In genomic region chr4:142379277-142380051, GRCh38 we compare ENCODE assay signal across 9 cellular contexts.
A peak's percentile ranks its signal among the peaks of the same experiment; 100 is the strongest.
DNase-seq lines count a peak whose midpoint lies in the region; ATAC-seq and TF ChIP-seq lines count a peak whose summit lies in the region.
"Had no signal": no experiment of that assay in that cellular context is flagged by ENCODE, and none has a peak within 500 bp of the region (broad histone marks: within the 10 kb centered on the region; RNA-seq: fewer than 3 reads in every experiment).

No MANE protein-coding gene starts in this region.

- DNase-seq in AG10803 (ENCODE audit: low read depth) (peak; percentile 98), HT-29 (ENCODE audit: low spot score) (peak; percentile 16), brain microvascular endothelial cell (peak; percentile 53), mesothelial cell of epicardium (ENCODE audit: low spot score in 2 of 2, unreplicated experiment in 2 of 2) (no peak), GDM1 (lab: John Stamatoyannopoulos, UW) (no peak), dorsolateral prefrontal cortex (no peak), pons (ENCODE audit: low spot score) (no peak)

- peaks cover 1% of the 10 kb centered on the region for H3K36me3 Mint-ChIP-seq in mesothelial cell of epicardium

- peak overlapping the region; percentile 57 for H3K27ac ChIP-seq in brain microvascular endothelial cell
- H3K27ac ChIP-seq in dorsolateral prefrontal cortex = peak overlapping the region in 4 of 59 donors; percentile 7 to 36 (median 12)
- H3K27ac ChIP-seq: parathyroid adenoma had no signal

- H3K4me3 ChIP-seq in AG10803 (ENCODE audit: low read length) (no peak overlapping the region), brain microvascular endothelial cell (ENCODE audit: low read depth, low read length) (no peak overlapping the region), dorsolateral prefrontal cortex (no peak overlapping the region)

- in situ Hi-C loops in brain microvascular endothelial cell (cut with HindIII; ENCODE audit: low pct_ligation_motif_present, low sequenced_read_pairs) = no loop called here

- no peaks in the 10 kb centered on the region for H3K36me3 ChIP-seq in brain microvascular endothelial cell (replicated peaks)

- H3K4me3 Mint-ChIP-seq in mesothelial cell of epicardium = no peak overlapping the region

- no peaks in the 10 kb centered on the region for H3K27me3 ChIP-seq in brain microvascular endothelial cell (replicated peaks)
- H3K27me3 ChIP-seq in dorsolateral prefrontal cortex = no peaks in the 10 kb centered on the region

- no peak for TF ChIP-seq CTCF in AG10803 (conservative IDR thresholded peaks at IDR 0.05; ENCODE audit: low read length)
- no peak for TF ChIP-seq CTCF in brain microvascular endothelial cell (IDR thresholded peaks at IDR 0.05; ENCODE audit: low read depth, low read length, missing control alignments)
- TF ChIP-seq CTCF in mesothelial cell of epicardium (IDR thresholded peaks at IDR 0.05; ENCODE audit: unreplicated experiment) = no peak
- TF ChIP-seq CTCF in dorsolateral prefrontal cortex (IDR thresholded peaks at IDR 0.05 in 54 of 56, conservative IDR thresholded peaks at IDR 0.05 in 2 of 56; ENCODE audit: low read depth in 1 of 56, partially characterized antibody in 56 of 56) = no peak

- no peak for ATAC-seq in HG03108 (IDR thresholded peaks at IDR 0.05; ENCODE audit: unreplicated experiment)

- peaks cover 48% of the 10 kb centered on the region for H3K4me1 Mint-ChIP-seq in mesothelial cell of epicardium

- H3K27me3 Mint-ChIP-seq in mesothelial cell of epicardium (ENCODE audit: low read depth) = no peaks in the 10 kb centered on the region

- peak overlapping the region; percentile 97 for H3K27ac Mint-ChIP-seq in mesothelial cell of epicardium

- intact Hi-C loops in dorsolateral prefrontal cortex (cut with DNase I) = no loop called here

- H3K9me3 Mint-ChIP-seq in mesothelial cell of epicardium = no peaks in the 10 kb centered on the region

Comparison
In these comparisons a context has a peak if more than half of its experiments do, and no peak if none do; other contexts are left out.
1. DNase-seq: peak in AG10803 (single experiment), HT-29 (single experiment) and brain microvascular endothelial cell (single experiment); none in mesothelial cell of epicardium (0 of 2), GDM1 (single experiment), dorsolateral prefrontal cortex (0 of 10) and pons (single experiment).